Comparison of ENCODE assay signal across 28 cellular contexts in the genomic region with DNA sequence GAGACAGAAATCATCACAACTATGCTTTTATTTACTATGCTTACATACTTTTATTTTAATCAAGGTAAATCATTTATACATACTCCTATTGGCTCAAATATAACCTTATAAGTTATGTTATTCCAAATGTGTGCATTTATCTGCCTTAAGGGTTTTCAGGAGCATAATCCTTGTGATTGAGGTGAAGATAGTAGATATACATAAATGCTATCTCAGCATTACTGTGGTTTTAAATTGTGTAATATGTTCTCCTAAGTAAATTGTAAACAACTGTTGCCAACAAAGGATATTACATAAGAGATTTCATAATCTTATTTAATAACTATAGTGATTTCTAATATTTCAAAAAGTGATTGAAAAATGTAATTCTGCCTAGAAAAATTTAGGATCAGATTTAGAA.
"Had no signal": no experiment of that assay in that cellular context is flagged by ENCODE, and none has a peak within 500 bp of the region (broad histone marks: within the 10 kb centered on the region; RNA-seq: fewer than 3 reads in every experiment).

No MANE protein-coding gene starts in this region.

- ATAC-seq: natural killer cell; pancreas; right cardiac atrium; stimulated activated effector memory CD8-positive, alpha-beta T cell treated with anti-CD3 and anti-CD28 coated beads, Interleukin-12 subunit alpha, Interleukin-12 subunit beta, amount 100 ng/mL, for 72 hours; upper lobe of right lung had no signal

- H3K4me2 ChIP-seq: neural progenitor cell had no signal

- H3K9me3 ChIP-seq: left ventricle myocardium inferior, neutrophil, pancreas, prostate gland, sigmoid colon, spleen, suprapubic skin, thoracic aorta, tibial artery, upper lobe of right lung had no signal

- H3K4me3 ChIP-seq: left ventricle myocardium inferior, lung, neural progenitor cell, pancreas, prostate gland, sigmoid colon, spleen, suprapubic skin, thoracic aorta, tibial artery, upper lobe of right lung had no signal

- H3K27me3 ChIP-seq: neural progenitor cell, neutrophil, pancreas, sigmoid colon, spleen, suprapubic skin, tibial artery, upper lobe of right lung had no signal

- H3K4me1 ChIP-seq: left ventricle myocardium inferior, pancreas, prostate gland, sigmoid colon, spleen, suprapubic skin, tibial artery, upper lobe of right lung had no signal

- H3K9ac ChIP-seq: neural progenitor cell had no signal

- H3K36me3 ChIP-seq: left ventricle myocardium inferior, neural progenitor cell, neutrophil, pancreas, prostate gland, sigmoid colon, spleen, suprapubic skin, thoracic aorta, tibial artery, upper lobe of right lung had no signal

- H3K27ac ChIP-seq: left ventricle myocardium inferior, neural progenitor cell, neutrophil, pancreas, prostate gland, sigmoid colon, spleen, suprapubic skin, thoracic aorta, tibial artery, upper lobe of right lung had no signal

- FAIRE-seq: pancreas, small intestine, urothelium cell line had no signal

- H2AFZ ChIP-seq: neural progenitor cell had no signal

- DNase-seq: hypothalamus; islet precursor cell; left ventricle myocardium inferior; mesendoderm; naive B cell; natural killer cell; nephron progenitor cell; occipital lobe; pancreas; posterior cingulate gyrus; retina; right cardiac atrium; sigmoid colon; small intestine; spleen; stimulated activated CD4-positive, alpha-beta T cell treated with anti-CD3 and anti-CD28 coated beads, Interleukin-4, amount 100 ng/mL, for 24 hours; stimulated activated naive CD4-positive, alpha-beta T cell; tibial artery; trophoblast cell; upper lobe of right lung had no signal
